In the genomic region with DNA sequence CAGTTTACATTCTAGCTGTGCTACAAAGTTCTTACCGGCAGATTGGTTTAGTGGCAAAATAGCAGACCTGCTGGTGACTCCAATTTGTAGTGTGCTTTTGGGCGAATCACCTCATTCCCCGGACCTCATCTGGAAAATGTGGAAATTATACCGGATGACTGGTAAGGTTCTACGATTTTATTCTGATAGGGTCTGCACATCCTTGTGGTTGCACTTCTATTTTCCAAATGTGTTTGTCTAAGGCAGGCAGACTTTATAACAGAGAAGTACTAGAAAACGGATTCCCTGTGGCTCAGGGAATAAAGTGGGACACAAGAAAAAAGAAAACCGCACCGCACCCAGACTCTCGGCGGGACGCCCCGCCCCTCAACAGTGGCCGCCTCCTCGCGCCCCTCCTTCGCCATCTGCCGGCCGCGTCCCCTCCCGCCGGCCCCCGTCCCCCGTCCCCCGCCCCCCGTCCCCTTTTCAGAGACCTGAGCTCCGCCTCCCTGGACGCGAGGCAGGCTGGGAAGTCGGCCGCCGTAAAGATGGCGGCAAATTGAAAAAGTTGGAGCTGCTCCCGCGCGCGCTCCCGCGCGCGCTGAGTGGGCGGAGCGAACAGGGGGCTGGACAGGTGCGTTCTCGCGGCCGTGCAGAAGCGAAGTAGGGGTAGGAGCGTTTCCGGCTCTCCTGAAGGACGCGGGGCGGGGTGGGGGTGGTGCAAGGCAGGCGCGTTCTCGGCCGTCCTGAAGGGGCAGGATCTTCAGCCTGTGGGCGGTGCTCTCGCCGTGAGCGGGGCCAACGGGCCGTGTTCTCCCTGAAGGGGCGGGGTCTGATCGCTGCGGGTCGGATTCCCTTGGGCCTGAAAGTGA, we compare ENCODE assay signal across 8 cellular contexts. TPM values are rescaled to one million over a fixed set of nuclear protein-coding genes. Genes with fewer than 3 reads are reported as not detected.
DNase-seq lines count a peak whose midpoint lies in the region; ATAC-seq and TF ChIP-seq lines count a peak whose summit lies in the region.

No MANE protein-coding gene starts in this region.

- H3K27me3 ChIP-seq in esophagus muscularis mucosa = no peaks in the 10 kb centered on the region
- H3K27me3 ChIP-seq in muscle layer of duodenum (ENCODE audit: low read depth, low read length) = no peaks in the 10 kb centered on the region

- no peaks in the 10 kb centered on the region for H3K9me3 ChIP-seq in esophagus muscularis mucosa
- no peaks in the 10 kb centered on the region for H3K9me3 ChIP-seq in muscle layer of duodenum (ENCODE audit: control insufficient read depth in 1 of 2, low read length in 2 of 2)

- under 1% methylated on average over 33 of the region's 66 CpGs for WGBS in esophagus muscularis mucosa

- intact Hi-C loops in esophagus muscularis mucosa (cut with DNase I) = loop anchor here (5.0 to 10.0 kb wide), 2 partner anchors 85 to 113 kb away; a partner anchor contains a TSS

- TF ChIP-seq CTCF in esophagus muscularis mucosa (IDR thresholded peaks at IDR 0.05) = peak in 2 of 3 experiments; percentile 4 to 16

- no peak for TF ChIP-seq POLR2A in esophagus muscularis mucosa (IDR thresholded peaks at IDR 0.05; ENCODE audit: low read depth)

- ATAC-seq in GM21723 (IDR thresholded peaks at IDR 0.05; ENCODE audit: unreplicated experiment) = peak; percentile 66

- no peaks in the 10 kb centered on the region for H3K36me3 ChIP-seq in esophagus muscularis mucosa
- no peaks in the 10 kb centered on the region for H3K36me3 ChIP-seq in muscle layer of duodenum (ENCODE audit: control insufficient read depth in 1 of 2, insufficient read depth in 2 of 2, low read length in 2 of 2)

- H3K4me3 ChIP-seq in esophagus muscularis mucosa (peak overlapping the region; percentile 65 to 93 (median 85)), muscle layer of duodenum (ENCODE audit: low read depth in 1 of 2, low read length in 2 of 2) (peak overlapping the region; percentile 73 to 86)

- no peak for TF ChIP-seq EP300 in esophagus muscularis mucosa (IDR thresholded peaks at IDR 0.05)

- DNase-seq in DMS53 (lab: John Stamatoyannopoulos, UW) (peak; percentile 100), KG1 (lab: John Stamatoyannopoulos, UW) (peak; percentile 99), esophagus muscularis mucosa (ENCODE audit: extremely low spot score) (peak; percentile 100)
- peak; percentile 100 for DNase-seq in activated T-cell treated with anti-CD3 and anti-CD28 coated beads, Interleukin-2, amount 50 U/mL, for 48 hours
- peak; percentile 97 for DNase-seq in stimulated activated CD8-positive, alpha-beta memory T cell treated with anti-CD3 and anti-CD28 coated beads, Interleukin-7, amount 100 ng/mL, for 24 hours (ENCODE audit: low read depth)

- H3K4me1 ChIP-seq in esophagus muscularis mucosa = peaks cover 16 to 30% (median 28%) of the 10 kb centered on the region in 4 donors
- peaks cover 7 to 18% of the 10 kb centered on the region in 2 donors for H3K4me1 ChIP-seq in muscle layer of duodenum (ENCODE audit: control insufficient read depth in 1 of 2, insufficient read depth in 2 of 2, low read length in 2 of 2)

- peak overlapping the region; percentile 77 to 96 (median 92) for H3K27ac ChIP-seq in esophagus muscularis mucosa (replicated peaks in 1 of 4)
- peak overlapping the region; percentile 90 for H3K27ac ChIP-seq in muscle layer of duodenum (ENCODE audit: low read length)

TF ChIP-seq in PFSK-1, 5 proteins besides CTCF, POLR2A, EP300 and RAD21:
- TF ChIP-seq POLR2AphosphoS5 (IDR thresholded peaks at IDR 0.05; ENCODE audit: low read depth, low read length) = peak; percentile 55; the same call in 1 of the 2 replicates
- peak; percentile 90 for TF ChIP-seq FOXP2 (optimal IDR thresholded peaks at IDR 0.05; ENCODE audit: borderline replicate concordance, extremely low read depth, extremely low read length, insufficient read depth)
- TF ChIP-seq, protein P1, sequence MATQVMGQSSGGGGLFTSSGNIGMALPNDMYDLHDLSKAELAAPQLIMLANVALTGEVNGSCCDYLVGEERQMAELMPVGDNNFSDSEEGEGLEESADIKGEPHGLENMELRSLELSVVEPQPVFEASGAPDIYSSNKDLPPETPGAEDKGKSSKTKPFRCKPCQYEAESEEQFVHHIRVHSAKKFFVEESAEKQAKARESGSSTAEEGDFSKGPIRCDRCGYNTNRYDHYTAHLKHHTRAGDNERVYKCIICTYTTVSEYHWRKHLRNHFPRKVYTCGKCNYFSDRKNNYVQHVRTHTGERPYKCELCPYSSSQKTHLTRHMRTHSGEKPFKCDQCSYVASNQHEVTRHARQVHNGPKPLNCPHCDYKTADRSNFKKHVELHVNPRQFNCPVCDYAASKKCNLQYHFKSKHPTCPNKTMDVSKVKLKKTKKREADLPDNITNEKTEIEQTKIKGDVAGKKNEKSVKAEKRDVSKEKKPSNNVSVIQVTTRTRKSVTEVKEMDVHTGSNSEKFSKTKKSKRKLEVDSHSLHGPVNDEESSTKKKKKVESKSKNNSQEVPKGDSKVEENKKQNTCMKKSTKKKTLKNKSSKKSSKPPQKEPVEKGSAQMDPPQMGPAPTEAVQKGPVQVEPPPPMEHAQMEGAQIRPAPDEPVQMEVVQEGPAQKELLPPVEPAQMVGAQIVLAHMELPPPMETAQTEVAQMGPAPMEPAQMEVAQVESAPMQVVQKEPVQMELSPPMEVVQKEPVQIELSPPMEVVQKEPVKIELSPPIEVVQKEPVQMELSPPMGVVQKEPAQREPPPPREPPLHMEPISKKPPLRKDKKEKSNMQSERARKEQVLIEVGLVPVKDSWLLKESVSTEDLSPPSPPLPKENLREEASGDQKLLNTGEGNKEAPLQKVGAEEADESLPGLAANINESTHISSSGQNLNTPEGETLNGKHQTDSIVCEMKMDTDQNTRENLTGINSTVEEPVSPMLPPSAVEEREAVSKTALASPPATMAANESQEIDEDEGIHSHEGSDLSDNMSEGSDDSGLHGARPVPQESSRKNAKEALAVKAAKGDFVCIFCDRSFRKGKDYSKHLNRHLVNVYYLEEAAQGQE (IDR thresholded peaks at IDR 0.05; ENCODE audit: insufficient read depth in 1 of 2, low read depth in 2 of 2, low read length in 2 of 2) = no peak
- peak; percentile 87 for TF ChIP-seq TAF1 (IDR thresholded peaks at IDR 0.05; ENCODE audit: borderline replicate concordance, insufficient read depth, low read length)
- TF ChIP-seq SIN3A (IDR thresholded peaks at IDR 0.05; ENCODE audit: borderline replicate concordance, insufficient read depth, low read length) = peak; percentile 36; the same call in 1 of the 2 replicates

RNA-seq across cellular contexts. Expression of a gene that starts 0.5 kb away (rescaled TPM):
- 71.6 TPM for polyA plus RNA-seq in PFSK-1 (2012; ENCODE audit: insufficient read length, low read depth)
- total RNA-seq in esophagus muscularis mucosa = 10 to 100 TPM; 40.3 to 61.7 (median 49.4) TPM

RNA-seq across cellular contexts. Expression of a gene that starts 20.7 kb away (rescaled TPM):
- 0.06 TPM for polyA plus RNA-seq in PFSK-1 (2012; ENCODE audit: insufficient read length, low read depth)
- 1 to 10 TPM in 3 of 4 donors, under 1 TPM in 1; 0.78 to 6.8 (median 3.1) TPM for total RNA-seq in esophagus muscularis mucosa

Comparison
In these comparisons a context has a peak if more than half of its experiments do, and no peak if none do; other contexts are left out.
1. Peak in every context shown above with its lines: DNase-seq, ATAC-seq, H3K4me3 ChIP-seq and H3K27ac ChIP-seq.